ENCODE assay signal across 19 cellular contexts in the genomic region with DNA sequence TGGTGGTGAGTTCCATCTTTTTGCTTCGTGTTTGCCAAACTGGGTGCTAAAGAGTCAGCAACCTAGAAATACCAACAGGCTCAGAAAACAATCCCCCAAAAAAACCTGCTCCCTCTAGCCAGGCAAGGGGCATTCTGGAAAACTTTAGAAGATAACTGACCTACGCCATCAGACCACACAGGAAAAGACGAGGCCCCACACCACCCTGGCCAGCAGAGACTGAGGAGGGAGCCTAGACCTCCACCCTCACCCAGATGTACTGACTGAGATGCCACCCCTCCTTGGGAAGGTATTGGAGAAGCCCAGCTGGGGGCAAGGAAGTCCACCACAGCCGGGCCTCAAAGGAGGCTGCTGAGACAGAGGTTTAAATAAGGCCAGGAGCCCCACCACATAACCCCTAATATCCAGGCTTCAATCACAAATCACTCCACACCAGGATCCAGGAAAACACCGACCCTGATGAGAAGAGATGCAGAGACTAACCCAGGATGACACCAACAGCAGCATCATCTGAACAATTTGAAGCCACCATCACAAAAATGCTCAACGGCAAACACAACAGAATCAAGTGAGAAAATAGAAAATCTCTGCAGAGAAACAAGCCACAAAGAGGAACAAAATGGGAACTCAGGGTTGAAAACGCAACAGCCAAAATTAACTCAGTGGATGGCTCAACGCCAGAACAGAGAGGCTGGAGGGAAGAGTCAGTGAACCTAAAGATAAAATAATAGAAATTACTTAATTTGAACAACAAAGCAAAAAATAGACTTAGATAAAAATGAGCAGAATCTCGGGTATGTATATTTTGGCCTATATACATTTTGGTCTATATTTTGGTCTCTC.
"Had no signal": no experiment of that assay in that cellular context is flagged by ENCODE, and none has a peak within 500 bp of the region (broad histone marks: within the 10 kb centered on the region; RNA-seq: fewer than 3 reads in every experiment).

No MANE protein-coding gene starts in this region.

- H3K4me3 Mint-ChIP-seq: activated naive CD4-positive, alpha-beta T cell treated with anti-CD3 and anti-CD28 coated beads, Interleukin-2, amount 10 ng/mL, durations not matched to agents 7 days and 5 days; activated naive CD8-positive, alpha-beta T cell treated with anti-CD3 and anti-CD28 coated beads, Interleukin-2, amount 50 U/mL, for 24 hours; activated T-cell treated with anti-CD3 and anti-CD28 coated beads, Interleukin-2, amount 50 U/mL, for 4 hours; central memory CD8-positive, alpha-beta T cell; naive thymus-derived CD4-positive, alpha-beta T cell had no signal

- H3K36me3 ChIP-seq: ascending aorta, gastrocnemius medialis, pancreas, thoracic aorta had no signal

- H3K27ac ChIP-seq: ascending aorta, gastrocnemius medialis, pancreas, thoracic aorta had no signal

- ATAC-seq: activated naive CD8-positive, alpha-beta T cell treated with anti-CD3 and anti-CD28 coated beads, Interleukin-2, amount 50 U/mL, for 24 hours; activated T-cell treated with anti-CD3 and anti-CD28 coated beads, Interleukin-2, amount 50 U/mL, for 4 hours; gastrocnemius medialis; naive thymus-derived CD4-positive, alpha-beta T cell; pancreas; sciatic nerve had no signal

- H3K36me3 Mint-ChIP-seq: activated naive CD4-positive, alpha-beta T cell treated with anti-CD3 and anti-CD28 coated beads, Interleukin-2, amount 10 ng/mL, durations not matched to agents 7 days and 5 days; naive thymus-derived CD4-positive, alpha-beta T cell had no signal

- H3K4me1 Mint-ChIP-seq: activated naive CD4-positive, alpha-beta T cell treated with anti-CD3 and anti-CD28 coated beads, Interleukin-2, amount 10 ng/mL, durations not matched to agents 7 days and 5 days; activated naive CD8-positive, alpha-beta T cell treated with anti-CD3 and anti-CD28 coated beads, Interleukin-2, amount 50 U/mL, for 24 hours; central memory CD8-positive, alpha-beta T cell; naive thymus-derived CD4-positive, alpha-beta T cell had no signal

- H3K4me1 ChIP-seq: ascending aorta, gastrocnemius medialis, pancreas had no signal

- H3K9me3 ChIP-seq: ascending aorta, gastrocnemius medialis, pancreas, thoracic aorta had no signal

- H3K4me3 ChIP-seq: ascending aorta, gastrocnemius medialis, pancreas, smooth muscle cell, thoracic aorta had no signal

- H3K27ac Mint-ChIP-seq: activated naive CD4-positive, alpha-beta T cell treated with anti-CD3 and anti-CD28 coated beads, Interleukin-2, amount 10 ng/mL, durations not matched to agents 7 days and 5 days; activated naive CD8-positive, alpha-beta T cell treated with anti-CD3 and anti-CD28 coated beads, Interleukin-2, amount 50 U/mL, for 24 hours; naive thymus-derived CD4-positive, alpha-beta T cell had no signal

- DNase-seq: activated CD4-positive, alpha-beta T cell treated with anti-CD3 and anti-CD28 coated beads, Interleukin-2, amount 50 U/mL, for 1 hour; activated CD4-positive, CD25-positive, alpha-beta regulatory T cell; activated CD8-positive, alpha-beta memory T cell treated with anti-CD3 and anti-CD28 coated beads, Interleukin-2, amount 50 U/mL, for 4 hours; activated naive CD4-positive, alpha-beta T cell treated with anti-CD3 and anti-CD28 coated beads, Interleukin-2, amount 10 ng/mL, durations not matched to agents 7 days and 5 days; activated naive CD8-positive, alpha-beta T cell treated with anti-CD3 and anti-CD28 coated beads, Interleukin-2, amount 50 U/mL, for 24 hours; activated T-cell treated with anti-CD3 and anti-CD28 coated beads, Interleukin-2, amount 50 U/mL, for 4 hours; cortex of kidney; gastrocnemius medialis; mesendoderm; naive thymus-derived CD4-positive, alpha-beta T cell; pancreas; stimulated activated CD4-positive, alpha-beta T cell treated with anti-CD3 and anti-CD28 coated beads, Interleukin-4, amount 100 ng/mL, for 1 hour; T-helper 1 cell; T-helper 9 cell had no signal

- H3K27me3 ChIP-seq: ascending aorta, pancreas had no signal

- H3K9me3 Mint-ChIP-seq: activated naive CD4-positive, alpha-beta T cell treated with anti-CD3 and anti-CD28 coated beads, Interleukin-2, amount 10 ng/mL, durations not matched to agents 7 days and 5 days; activated T-cell treated with anti-CD3 and anti-CD28 coated beads, Interleukin-2, amount 50 U/mL, for 4 hours; central memory CD8-positive, alpha-beta T cell; naive thymus-derived CD4-positive, alpha-beta T cell had no signal
